1 cellular context compared by ENCODE assay signal in the genomic region with DNA sequence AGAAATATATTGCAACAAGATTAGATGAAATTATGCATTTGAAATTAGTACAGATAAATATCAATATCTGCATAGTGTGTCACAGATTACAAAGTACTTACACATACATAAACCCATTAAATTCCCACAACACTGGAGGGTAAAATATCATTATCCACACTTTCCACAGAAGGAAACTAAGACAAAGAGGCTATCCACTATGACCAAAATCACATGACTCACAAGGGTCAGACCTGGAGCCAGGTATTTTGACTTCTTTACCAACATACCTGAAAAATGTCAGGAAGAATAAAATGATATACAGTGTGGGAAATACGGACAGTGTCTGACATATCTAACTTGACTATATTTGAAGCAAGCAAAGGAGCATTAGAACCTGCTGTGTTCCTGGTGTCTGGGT.
TF ChIP-seq lines count a peak whose summit lies in the region.

No MANE protein-coding gene starts in this region.

TF ChIP-seq in IMR-90, 13 proteins besides CTCF, POLR2A, EP300 and RAD21:
- TF ChIP-seq FOS (IDR thresholded peaks at IDR 0.05; ENCODE audit: low read depth, low read length), result no peak
- TF ChIP-seq RFX5 (IDR thresholded peaks at IDR 0.05; ENCODE audit: low read depth, low read length), result no peak
- TF ChIP-seq RCOR1 (IDR thresholded peaks at IDR 0.05; ENCODE audit: insufficient replicate concordance, low read length), result no peak
- TF ChIP-seq, protein P1, sequence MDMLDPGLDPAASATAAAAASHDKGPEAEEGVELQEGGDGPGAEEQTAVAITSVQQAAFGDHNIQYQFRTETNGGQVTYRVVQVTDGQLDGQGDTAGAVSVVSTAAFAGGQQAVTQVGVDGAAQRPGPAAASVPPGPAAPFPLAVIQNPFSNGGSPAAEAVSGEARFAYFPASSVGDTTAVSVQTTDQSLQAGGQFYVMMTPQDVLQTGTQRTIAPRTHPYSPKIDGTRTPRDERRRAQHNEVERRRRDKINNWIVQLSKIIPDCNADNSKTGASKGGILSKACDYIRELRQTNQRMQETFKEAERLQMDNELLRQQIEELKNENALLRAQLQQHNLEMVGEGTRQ (IDR thresholded peaks at IDR 0.05; ENCODE audit: low read depth, low read length), result no peak
- TF ChIP-seq BHLHE40 (IDR thresholded peaks at IDR 0.05; ENCODE audit: low read depth, low read length), result no peak
- TF ChIP-seq MXI1 (IDR thresholded peaks at IDR 0.05; ENCODE audit: borderline replicate concordance, low read depth, low read length), result no peak
- TF ChIP-seq CHD1 (IDR thresholded peaks at IDR 0.05; ENCODE audit: low read depth, low read length), result no peak
- no peak for TF ChIP-seq MAFK (IDR thresholded peaks at IDR 0.05; ENCODE audit: low read depth, low read length)
- no peak for TF ChIP-seq SMC3 (IDR thresholded peaks at IDR 0.05; ENCODE audit: low read depth, low read length)
- TF ChIP-seq, protein P2, sequence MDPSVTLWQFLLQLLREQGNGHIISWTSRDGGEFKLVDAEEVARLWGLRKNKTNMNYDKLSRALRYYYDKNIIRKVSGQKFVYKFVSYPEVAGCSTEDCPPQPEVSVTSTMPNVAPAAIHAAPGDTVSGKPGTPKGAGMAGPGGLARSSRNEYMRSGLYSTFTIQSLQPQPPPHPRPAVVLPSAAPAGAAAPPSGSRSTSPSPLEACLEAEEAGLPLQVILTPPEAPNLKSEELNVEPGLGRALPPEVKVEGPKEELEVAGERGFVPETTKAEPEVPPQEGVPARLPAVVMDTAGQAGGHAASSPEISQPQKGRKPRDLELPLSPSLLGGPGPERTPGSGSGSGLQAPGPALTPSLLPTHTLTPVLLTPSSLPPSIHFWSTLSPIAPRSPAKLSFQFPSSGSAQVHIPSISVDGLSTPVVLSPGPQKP (IDR thresholded peaks at IDR 0.05; ENCODE audit: borderline replicate concordance, low read depth, low read length), result no peak
